ENCODE assay signal across 3 cellular contexts in genomic region chr7:100544386-100544785, GRCh38.
A peak's percentile ranks its signal among the peaks of the same experiment; 100 is the strongest.
TF ChIP-seq lines count a peak whose summit lies in the region.

No MANE protein-coding gene starts in this region.

TF ChIP-seq in SK-N-SH, 30 proteins besides CTCF, POLR2A, EP300 and RAD21:
- TF ChIP-seq NFIC (IDR thresholded peaks at IDR 0.05; ENCODE audit: borderline replicate concordance) (no peak), GABPA (IDR thresholded peaks at IDR 0.05; ENCODE audit: low read depth) (no peak), GATA2 (CRISPR knock-in tag; IDR thresholded peaks at IDR 0.05) (no peak), SIN3A (IDR thresholded peaks at IDR 0.05; ENCODE audit: borderline replicate concordance, low read depth, low read length) (no peak), FOXM1 (IDR thresholded peaks at IDR 0.05; ENCODE audit: low read depth) (no peak), NRF1 (IDR thresholded peaks at IDR 0.05; ENCODE audit: low read depth, low read length) (no peak), RFX5 (IDR thresholded peaks at IDR 0.05; ENCODE audit: low read length) (no peak), FOSL2 (IDR thresholded peaks at IDR 0.05; ENCODE audit: borderline replicate concordance, low read depth) (no peak), REST (IDR thresholded peaks at IDR 0.05; ENCODE audit: low read depth, low read length) (no peak), ZBTB33 (IDR thresholded peaks at IDR 0.05; ENCODE audit: borderline replicate concordance, low read depth) (no peak), JUND (IDR thresholded peaks at IDR 0.05) (no peak), FOXJ3 (CRISPR knock-in tag; IDR thresholded peaks at IDR 0.05) (no peak), ELF1 (IDR thresholded peaks at IDR 0.05) (no peak), USF2 (IDR thresholded peaks at IDR 0.05; ENCODE audit: borderline replicate concordance, low read depth, low read length) (no peak), EZH2phosphoT487 (IDR thresholded peaks at IDR 0.05; ENCODE audit: borderline replicate concordance, low read depth) (no peak)

TF ChIP-seq in SK-N-SH treated with all-trans-retinoic acid at 6 μM for 48 hours, 23 proteins besides CTCF, POLR2A, EP300 and RAD21:
- TF ChIP-seq ZNF565 (CRISPR knock-in tag; conservative IDR thresholded peaks at IDR 0.05; ENCODE audit: low read depth) (no peak), TCF4 (CRISPR knock-in tag; IDR thresholded peaks at IDR 0.05; ENCODE audit: borderline replicate concordance) (no peak), CSDC2 (CRISPR knock-in tag; IDR thresholded peaks at IDR 0.05) (no peak), TOX (CRISPR knock-in tag; IDR thresholded peaks at IDR 0.05; ENCODE audit: borderline replicate concordance) (no peak), BACH2 (CRISPR knock-in tag; IDR thresholded peaks at IDR 0.05; ENCODE audit: borderline replicate concordance) (no peak), OSR1 (CRISPR knock-in tag; IDR thresholded peaks at IDR 0.05) (no peak), ZFP30 (CRISPR knock-in tag; IDR thresholded peaks at IDR 0.05) (no peak), PATZ1 (CRISPR knock-in tag; IDR thresholded peaks at IDR 0.05; ENCODE audit: borderline replicate concordance) (no peak), ZC3H10 (CRISPR knock-in tag; IDR thresholded peaks at IDR 0.05) (no peak), CSRNP3 (CRISPR knock-in tag; IDR thresholded peaks at IDR 0.05) (no peak), GLIS3 (CRISPR knock-in tag; IDR thresholded peaks at IDR 0.05) (no peak), ESRRG (CRISPR knock-in tag; IDR thresholded peaks at IDR 0.05) (no peak), ZNF8 (CRISPR knock-in tag; IDR thresholded peaks at IDR 0.05) (no peak), ZNF70 (CRISPR knock-in tag; IDR thresholded peaks at IDR 0.05) (no peak), SNAI2 (CRISPR knock-in tag; IDR thresholded peaks at IDR 0.05) (no peak)
- TF ChIP-seq, protein P1, sequence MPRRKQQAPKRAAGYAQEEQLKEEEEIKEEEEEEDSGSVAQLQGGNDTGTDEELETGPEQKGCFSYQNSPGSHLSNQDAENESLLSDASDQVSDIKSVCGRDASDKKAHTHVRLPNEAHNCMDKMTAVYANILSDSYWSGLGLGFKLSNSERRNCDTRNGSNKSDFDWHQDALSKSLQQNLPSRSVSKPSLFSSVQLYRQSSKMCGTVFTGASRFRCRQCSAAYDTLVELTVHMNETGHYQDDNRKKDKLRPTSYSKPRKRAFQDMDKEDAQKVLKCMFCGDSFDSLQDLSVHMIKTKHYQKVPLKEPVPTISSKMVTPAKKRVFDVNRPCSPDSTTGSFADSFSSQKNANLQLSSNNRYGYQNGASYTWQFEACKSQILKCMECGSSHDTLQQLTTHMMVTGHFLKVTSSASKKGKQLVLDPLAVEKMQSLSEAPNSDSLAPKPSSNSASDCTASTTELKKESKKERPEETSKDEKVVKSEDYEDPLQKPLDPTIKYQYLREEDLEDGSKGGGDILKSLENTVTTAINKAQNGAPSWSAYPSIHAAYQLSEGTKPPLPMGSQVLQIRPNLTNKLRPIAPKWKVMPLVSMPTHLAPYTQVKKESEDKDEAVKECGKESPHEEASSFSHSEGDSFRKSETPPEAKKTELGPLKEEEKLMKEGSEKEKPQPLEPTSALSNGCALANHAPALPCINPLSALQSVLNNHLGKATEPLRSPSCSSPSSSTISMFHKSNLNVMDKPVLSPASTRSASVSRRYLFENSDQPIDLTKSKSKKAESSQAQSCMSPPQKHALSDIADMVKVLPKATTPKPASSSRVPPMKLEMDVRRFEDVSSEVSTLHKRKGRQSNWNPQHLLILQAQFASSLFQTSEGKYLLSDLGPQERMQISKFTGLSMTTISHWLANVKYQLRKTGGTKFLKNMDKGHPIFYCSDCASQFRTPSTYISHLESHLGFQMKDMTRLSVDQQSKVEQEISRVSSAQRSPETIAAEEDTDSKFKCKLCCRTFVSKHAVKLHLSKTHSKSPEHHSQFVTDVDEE (CRISPR knock-in tag; IDR thresholded peaks at IDR 0.05) = no peak

TF ChIP-seq in HepG2, 621 proteins besides CTCF, POLR2A, EP300 and RAD21 (continues in another document):
- no peak for TF ChIP-seq TRAFD1 (CRISPR knock-in tag; IDR thresholded peaks at IDR 0.05; ENCODE audit: borderline replicate concordance)
- TF ChIP-seq, protein P2, sequence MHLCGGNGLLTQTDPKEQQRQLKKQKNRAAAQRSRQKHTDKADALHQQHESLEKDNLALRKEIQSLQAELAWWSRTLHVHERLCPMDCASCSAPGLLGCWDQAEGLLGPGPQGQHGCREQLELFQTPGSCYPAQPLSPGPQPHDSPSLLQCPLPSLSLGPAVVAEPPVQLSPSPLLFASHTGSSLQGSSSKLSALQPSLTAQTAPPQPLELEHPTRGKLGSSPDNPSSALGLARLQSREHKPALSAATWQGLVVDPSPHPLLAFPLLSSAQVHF (CRISPR knock-in tag; IDR thresholded peaks at IDR 0.05) = no peak
- TF ChIP-seq REXO4 (CRISPR knock-in tag; IDR thresholded peaks at IDR 0.05; ENCODE audit: borderline replicate concordance) = no peak
- peak; percentile 79 for TF ChIP-seq TCF7 (IDR thresholded peaks at IDR 0.05; ENCODE audit: low read depth)
- no peak for TF ChIP-seq KDM5A (IDR thresholded peaks at IDR 0.05; ENCODE audit: borderline replicate concordance, low read length)
- no peak for TF ChIP-seq ZNF883 (CRISPR knock-in tag; IDR thresholded peaks at IDR 0.05; ENCODE audit: not compliant biosample characterization)
- no peak for TF ChIP-seq SMYD3 (CRISPR knock-in tag; IDR thresholded peaks at IDR 0.05)
- TF ChIP-seq ZBTB2 (CRISPR knock-in tag; IDR thresholded peaks at IDR 0.05; ENCODE audit: low read depth) = no peak
- TF ChIP-seq CREM (IDR thresholded peaks at IDR 0.05) = no peak; the same call in 1 of the 2 replicates
- TF ChIP-seq CREM (CRISPR knock-in tag; IDR thresholded peaks at IDR 0.05) = no peak
- no peak for TF ChIP-seq NFYC (CRISPR knock-in tag; IDR thresholded peaks at IDR 0.05)
- peak; percentile 42; the same call in 1 of the 2 replicates for TF ChIP-seq GATAD2A (CRISPR knock-in tag; IDR thresholded peaks at IDR 0.05)
- no peak for TF ChIP-seq ZFP41 (CRISPR knock-in tag; IDR thresholded peaks at IDR 0.05; ENCODE audit: borderline replicate concordance)
- TF ChIP-seq ATF6 (CRISPR knock-in tag; conservative IDR thresholded peaks at IDR 0.05) = no peak
- no peak for TF ChIP-seq DBP (CRISPR knock-in tag; IDR thresholded peaks at IDR 0.05; ENCODE audit: not compliant biosample characterization)
- TF ChIP-seq ZNF142 (CRISPR knock-in tag; IDR thresholded peaks at IDR 0.05) = no peak
- TF ChIP-seq, protein P3, sequence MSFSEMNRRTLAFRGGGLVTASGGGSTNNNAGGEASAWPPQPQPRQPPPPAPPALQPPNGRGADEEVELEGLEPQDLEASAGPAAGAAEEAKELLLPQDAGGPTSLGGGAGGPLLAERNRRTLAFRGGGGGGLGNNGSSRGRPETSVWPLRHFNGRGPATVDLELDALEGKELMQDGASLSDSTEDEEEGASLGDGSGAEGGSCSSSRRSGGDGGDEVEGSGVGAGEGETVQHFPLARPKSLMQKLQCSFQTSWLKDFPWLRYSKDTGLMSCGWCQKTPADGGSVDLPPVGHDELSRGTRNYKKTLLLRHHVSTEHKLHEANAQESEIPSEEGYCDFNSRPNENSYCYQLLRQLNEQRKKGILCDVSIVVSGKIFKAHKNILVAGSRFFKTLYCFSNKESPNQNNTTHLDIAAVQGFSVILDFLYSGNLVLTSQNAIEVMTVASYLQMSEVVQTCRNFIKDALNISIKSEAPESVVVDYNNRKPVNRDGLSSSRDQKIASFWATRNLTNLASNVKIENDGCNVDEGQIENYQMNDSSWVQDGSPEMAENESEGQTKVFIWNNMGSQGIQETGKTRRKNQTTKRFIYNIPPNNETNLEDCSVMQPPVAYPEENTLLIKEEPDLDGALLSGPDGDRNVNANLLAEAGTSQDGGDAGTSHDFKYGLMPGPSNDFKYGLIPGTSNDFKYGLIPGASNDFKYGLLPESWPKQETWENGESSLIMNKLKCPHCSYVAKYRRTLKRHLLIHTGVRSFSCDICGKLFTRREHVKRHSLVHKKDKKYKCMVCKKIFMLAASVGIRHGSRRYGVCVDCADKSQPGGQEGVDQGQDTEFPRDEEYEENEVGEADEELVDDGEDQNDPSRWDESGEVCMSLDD (CRISPR knock-in tag; IDR thresholded peaks at IDR 0.05; ENCODE audit: borderline replicate concordance) = no peak
- TF ChIP-seq RFX5 (IDR thresholded peaks at IDR 0.05; ENCODE audit: low read depth, low read length) = no peak
- TF ChIP-seq POLR2AphosphoS5 (IDR thresholded peaks at IDR 0.05; ENCODE audit: low read depth, low read length) = peak; percentile 45
- TF ChIP-seq ZSCAN9 (CRISPR knock-in tag; IDR thresholded peaks at IDR 0.05; ENCODE audit: borderline replicate concordance) = no peak
- TF ChIP-seq ZNF552 (CRISPR knock-in tag; IDR thresholded peaks at IDR 0.05; ENCODE audit: borderline replicate concordance) = no peak
- TF ChIP-seq ZFYVE20 (CRISPR knock-in tag; IDR thresholded peaks at IDR 0.05; ENCODE audit: borderline replicate concordance, low read depth) = no peak
- no peak for TF ChIP-seq HHEX (CRISPR knock-in tag; IDR thresholded peaks at IDR 0.05)
- TF ChIP-seq ZNF563 (CRISPR knock-in tag; IDR thresholded peaks at IDR 0.05) = no peak
